ENCODE assay signal across 18 cellular contexts in genomic region chr7:99115379-99115778, GRCh38. TPM values are rescaled to one million over a fixed set of nuclear protein-coding genes. Genes with fewer than 3 reads are reported as not detected.
DNase-seq lines count a peak whose midpoint lies in the region; ATAC-seq and TF ChIP-seq lines count a peak whose summit lies in the region.
"Had no signal": no experiment of that assay in that cellular context is flagged by ENCODE, and none has a peak within 500 bp of the region (broad histone marks: within the 10 kb centered on the region; RNA-seq: fewer than 3 reads in every experiment).

No MANE protein-coding gene starts in this region.

- no peak overlapping the region for H3K18ac ChIP-seq in IMR-90 (ENCODE audit: low read depth, low read length)

- H3K27ac ChIP-seq in IMR-90 (ENCODE audit: insufficient read depth, low read length) (no peak overlapping the region), thoracic aorta (peak overlapping the region; percentile 15 to 54)

- 100% methylated on average over 1 of the region's 1 CpG; no CpG with 5 or more reads in 1 of the 2 experiments for WGBS in IMR-90 (ENCODE audit: extremely low coverage in 2 of 2, insufficient read length in 1 of 2), 2 experiments

- H3K14ac ChIP-seq in IMR-90 (replicated peaks; ENCODE audit: low read depth, low read length): 0 out of 2 replicates have a peak overlapping the region, but pooled peaks have one; percentile 8

- H3K79me1 ChIP-seq in IMR-90 (ENCODE audit: low read depth in 1 of 2, low read length in 2 of 2): peaks cover 17 to 50% of the 10 kb centered on the region in 2 experiments

- no peak overlapping the region for H4K8ac ChIP-seq in IMR-90 (ENCODE audit: low read depth in 2 of 2, low read length in 2 of 2)

- H3K4me3 ChIP-seq in IMR-90 (ENCODE audit: insufficient read depth, low read depth, low read length): no peak overlapping the region
- no peak overlapping the region for H3K4me3 ChIP-seq in thoracic aorta

- dilution Hi-C loops in IMR-90 (cut with HindIII; ENCODE audit: low sequenced_read_pairs, unreplicated experiment): no loop called here

- peaks cover 45% of the 10 kb centered on the region for H3K4me1 Mint-ChIP-seq in activated CD4-positive, alpha-beta T cell treated with anti-CD3 and anti-CD28 coated beads for 36 hours
- H3K4me1 Mint-ChIP-seq in natural killer cell: peaks cover 53 to 74% of the 10 kb centered on the region in 2 donors

- no peak overlapping the region for H3K4me2 ChIP-seq in IMR-90 (ENCODE audit: low read depth, low read length)

- peaks cover 11% of the 10 kb centered on the region for H3K9me1 ChIP-seq in IMR-90 (ENCODE audit: insufficient read depth, low read length)

- CTCF ChIA-PET in activated CD4-positive, alpha-beta T cell treated with anti-CD3 and anti-CD28 coated beads for 36 hours (lab: Charles Lee): interaction anchor here (0.6 kb wide), 1 partner anchor 616 kb away, joined by 3 read pairs; no protein-coding TSS in a partner anchor
- CTCF ChIA-PET in IMR-90 (lab: Yijun Ruan, JAX): no interaction called here

- H3K9me3 ChIP-seq in IMR-90 (ENCODE audit: control insufficient read depth, insufficient read depth, low read length) (0 out of 2 replicates have a peak, but pooled peaks cover 2% of the 10 kb centered on the region), thoracic aorta (no peaks in the 10 kb centered on the region)

- no peak overlapping the region for H3K27ac Mint-ChIP-seq in activated CD4-positive, alpha-beta T cell treated with anti-CD3 and anti-CD28 coated beads for 36 hours
- peak overlapping the region; percentile 1 for H3K27ac Mint-ChIP-seq in natural killer cell

- H3K27me3 ChIP-seq in IMR-90 (ENCODE audit: control insufficient read depth, insufficient read depth, low read length) (no peaks in the 10 kb centered on the region), thoracic aorta (replicated peaks; ENCODE audit: insufficient read depth) (no peaks in the 10 kb centered on the region)

- H3K4me3 Mint-ChIP-seq in activated CD4-positive, alpha-beta T cell treated with anti-CD3 and anti-CD28 coated beads for 36 hours: no peak overlapping the region
- H3K4me3 Mint-ChIP-seq in natural killer cell: no peak overlapping the region

- TF ChIP-seq CTCF in IMR-90 (conservative IDR thresholded peaks at IDR 0.05; ENCODE audit: low read depth, low read length) (no peak), natural killer cell (IDR thresholded peaks at IDR 0.05) (no peak), thoracic aorta (IDR thresholded peaks at IDR 0.05) (no peak)

- no peak overlapping the region for H2AK5ac ChIP-seq in IMR-90 (ENCODE audit: low read depth, low read length)

- H3K9ac ChIP-seq in IMR-90 (ENCODE audit: low read depth, low read length): no peak overlapping the region

- H3K36me3 Mint-ChIP-seq in activated CD4-positive, alpha-beta T cell treated with anti-CD3 and anti-CD28 coated beads for 36 hours (ENCODE audit: low read depth): peaks cover 27% of the 10 kb centered on the region
- H3K36me3 Mint-ChIP-seq in natural killer cell: no peaks in the 10 kb centered on the region

- peak; percentile 58 for ATAC-seq in activated CD4-positive, alpha-beta T cell treated with anti-CD3 and anti-CD28 coated beads for 36 hours
- ATAC-seq in IMR-90 (ENCODE audit: low read depth): no peak
- ATAC-seq in natural killer cell: no peak
- no peak for ATAC-seq in thoracic aorta (ENCODE audit: insufficient number of reproducible peaks, low FRiP score, low read depth)
- no peak for ATAC-seq in GM21529 (IDR thresholded peaks at IDR 0.05; ENCODE audit: unreplicated experiment)
- ATAC-seq: Panc1 had no signal

- H3K9me3 Mint-ChIP-seq in activated CD4-positive, alpha-beta T cell treated with anti-CD3 and anti-CD28 coated beads for 36 hours (ENCODE audit: low read depth): peaks cover 18% of the 10 kb centered on the region
- no peaks in the 10 kb centered on the region for H3K9me3 Mint-ChIP-seq in natural killer cell

- H3K4me1 ChIP-seq in IMR-90 (ENCODE audit: control insufficient read depth, insufficient read depth, low read length) (peaks cover 13% of the 10 kb centered on the region), thoracic aorta (ENCODE audit: control insufficient read depth in 1 of 2, low read depth in 2 of 2) (peaks cover 31 to 61% of the 10 kb centered on the region in 2 donors)

- peaks cover 5% of the 10 kb centered on the region for H3K36me3 ChIP-seq in IMR-90 (ENCODE audit: control insufficient read depth, insufficient read depth, low read length)
- H3K36me3 ChIP-seq in thoracic aorta: no peaks in the 10 kb centered on the region

- H2BK20ac ChIP-seq in IMR-90 (ENCODE audit: low read depth, low read length): no peak overlapping the region

- H2AFZ ChIP-seq in IMR-90 (replicated peaks; ENCODE audit: low read length, poor library complexity): no peak overlapping the region

- H3K4ac ChIP-seq in IMR-90 (ENCODE audit: low read depth, low read length): no peak overlapping the region

- TF ChIP-seq POLR2A in IMR-90 (IDR thresholded peaks at IDR 0.05; ENCODE audit: low read depth, low read length): no peak

- in situ Hi-C loops in IMR-90 (cut with MboI; ENCODE audit: low sequenced_read_pairs): no loop called here

- no peaks in the 10 kb centered on the region for H3K27me3 Mint-ChIP-seq in activated CD4-positive, alpha-beta T cell treated with anti-CD3 and anti-CD28 coated beads for 36 hours
- H3K27me3 Mint-ChIP-seq in natural killer cell (ENCODE audit: low read depth in 2 of 2): no peaks in the 10 kb centered on the region

- peaks cover 43% of the 10 kb centered on the region for H4K20me1 ChIP-seq in IMR-90 (ENCODE audit: insufficient read depth, low read length)

- intact Hi-C loops in activated CD4-positive, alpha-beta T cell treated with anti-CD3 and anti-CD28 coated beads for 36 hours (cut with DNase I, micrococcal nuclease): no loop called here
- intact Hi-C loops in IMR-90 (cut with micrococcal nuclease): no loop called here
- intact Hi-C loops in natural killer cell (cut with micrococcal nuclease): no loop called here

- no peak for TF ChIP-seq RAD21 in IMR-90 (IDR thresholded peaks at IDR 0.05; ENCODE audit: low read length)

- no peak overlapping the region for H2BK5ac ChIP-seq in IMR-90 (ENCODE audit: low read depth, low read length, poor library complexity, severe bottlenecking)

- POLR2A ChIA-PET in activated CD4-positive, alpha-beta T cell treated with anti-CD3 and anti-CD28 coated beads for 36 hours (lab: Charles Lee): interaction anchor here (0.7 kb wide), 1 partner anchor 15 kb away, joined by 3 read pairs; no protein-coding TSS in a partner anchor
- POLR2A ChIA-PET in IMR-90 (lab: Charles Lee; ENCODE audit: unreplicated experiment): no interaction called here

- no peak overlapping the region for H4K5ac ChIP-seq in IMR-90 (ENCODE audit: low read depth, low read length)

- H3K56ac ChIP-seq in IMR-90 (ENCODE audit: extremely low read depth, insufficient read depth, low read length): no peak overlapping the region

- H2BK15ac ChIP-seq in IMR-90 (ENCODE audit: low read depth, low read length): no peak overlapping the region

- no peak for DNase-seq in activated CD4-positive, alpha-beta T cell treated with anti-CD3 and anti-CD28 coated beads for 36 hours
- no peak for DNase-seq in activated CD4-positive, alpha-beta T cell treated with anti-CD3 and anti-CD28 coated beads for 1 hour
- no peak for DNase-seq in IMR-90
- DNase-seq in natural killer cell: no peak
- no peak for DNase-seq in thoracic aorta (ENCODE audit: low spot score)
- DNase-seq in NCI-H510A (lab: John Stamatoyannopoulos, UW): no peak
- DNase-seq: Calu3, DMS79 treated with DMSO at 0.1 percent for 48 hours, H7, NCI-H1105, NCI-H1436 treated with DMSO at 0.1 percent for 48 hours, NCI-H1930, NCI-H2107, NCI-H446 treated with DMSO at 0.1 percent for 48 hours, NCI-H526 treated with DMSO at 0.1 percent for 48 hours, SHP77 treated with DMSO at 0.1 percent for 48 hours had no signal

- BruUV-seq in IMR-90 (replicated peaks; lab: Mats Ljungman, UMichigan): no TSS peak

- no peak overlapping the region for H2BK120ac ChIP-seq in IMR-90 (ENCODE audit: low read depth, low read length)

- H2AK9ac ChIP-seq in IMR-90 (replicated peaks; ENCODE audit: low read depth, low read length, poor library complexity): no peak overlapping the region

- H4K91ac ChIP-seq in IMR-90 (ENCODE audit: insufficient read depth, low read depth, low read length): no peak overlapping the region

- no peak overlapping the region for H3K23ac ChIP-seq in IMR-90 (ENCODE audit: low read depth, low read length)

TF ChIP-seq in IMR-90, 13 proteins besides CTCF, POLR2A, EP300 and RAD21 (continues in another document):
- TF ChIP-seq MXI1 (IDR thresholded peaks at IDR 0.05; ENCODE audit: borderline replicate concordance, low read depth, low read length) (no peak), MAZ (IDR thresholded peaks at IDR 0.05; ENCODE audit: borderline replicate concordance, low read depth, low read length) (no peak), CEBPB (IDR thresholded peaks at IDR 0.05; ENCODE audit: low read depth, low read length) (no peak), BHLHE40 (IDR thresholded peaks at IDR 0.05; ENCODE audit: low read depth, low read length) (no peak), ELK1 (IDR thresholded peaks at IDR 0.05; ENCODE audit: borderline replicate concordance, low read depth, low read length) (no peak), CHD1 (IDR thresholded peaks at IDR 0.05; ENCODE audit: low read depth, low read length) (no peak), USF2 (IDR thresholded peaks at IDR 0.05; ENCODE audit: low read depth, low read length) (no peak)

RNA-seq across cellular contexts. Expression of gene SMURF1, which starts 28.5 kb away (rescaled TPM):
- total RNA-seq in activated CD4-positive, alpha-beta T cell treated with anti-CD3 and anti-CD28 coated beads for 36 hours: 10 to 100 TPM; 12.4 to 13.4 TPM
- total RNA-seq in IMR-90 (2012; rRNA removed) (20.3 and 21.7 TPM in 2 replicates), natural killer cell (10 to 100 TPM; 33.3 to 34.7 (median 34.2) TPM), thoracic aorta (10 to 100 TPM; 33.8 to 40.9 TPM)
- 13.3 and 13.4 TPM in 2 replicates for polyA plus RNA-seq in IMR-90 (2012; rRNA removed)
- polyA plus RNA-seq in IMR-90 (2012; cell fraction: cytosol; rRNA removed): 6.4 and 8.0 TPM in 2 replicates
- 24.1 and 44.4 TPM in 2 replicates for polyA plus RNA-seq in IMR-90 (2012; cell fraction: nucleus; rRNA removed; ENCODE audit: low replicate concordance)
